33 cellular contexts compared by ENCODE assay signal in genomic region chr20:38624084-38624483, GRCh38. TPM values are rescaled to one million over a fixed set of nuclear protein-coding genes. Genes with fewer than 3 reads are reported as not detected.
"Had no signal": no experiment of that assay in that cellular context is flagged by ENCODE, and none has a peak within 500 bp of the region (broad histone marks: within the 10 kb centered on the region; RNA-seq: fewer than 3 reads in every experiment).

No MANE protein-coding gene starts in this region.

- H3K36me3 ChIP-seq: stomach, suprapubic skin, thoracic aorta, thyroid gland, tibial artery, tibial nerve, transverse colon, upper lobe of left lung, upper lobe of right lung, uterus, vagina had no signal

- H3K27me3 ChIP-seq: testis, thyroid gland, tibial nerve, transverse colon, upper lobe of left lung, upper lobe of right lung, uterus, vagina had no signal

- H3K4me1 Mint-ChIP-seq: stimulated activated effector memory CD8-positive, alpha-beta T cell treated with anti-CD3 and anti-CD28 coated beads, Interleukin-12 subunit alpha, Interleukin-12 subunit beta, amount 100 ng/mL, for 72 hours; stimulated activated memory B cell treated with anti-CD40 and anti-IgM and Interleukin-4, amounts not matched to agents 10 μg/mL and 1 μg/mL and 100 μg/mL, for 72 hours; stimulated activated naive B cell treated with anti-CD40 and anti-IgM and Interleukin-4, amounts not matched to agents 10 μg/mL and 1 μg/mL and 100 μg/mL, for 72 hours; stimulated activated naive CD8-positive, alpha-beta T cell treated with anti-CD3 and anti-CD28 coated beads, Interleukin-15, amount 100 ng/mL, for 72 hours had no signal

- H3K9me3 Mint-ChIP-seq: stimulated activated effector memory CD8-positive, alpha-beta T cell treated with anti-CD3 and anti-CD28 coated beads, Interleukin-12 subunit alpha, Interleukin-12 subunit beta, amount 100 ng/mL, for 72 hours; stimulated activated naive CD8-positive, alpha-beta T cell treated with anti-CD3 and anti-CD28 coated beads, Interleukin-15, amount 100 ng/mL, for 72 hours; stimulated activated naive CD8-positive, alpha-beta T cell treated with anti-CD3 and anti-CD28 coated beads, Interleukin-15, Interleukin-2, amounts not matched to agents 100 ng/mL and 50 ng/mL, for 24 hours; type B pancreatic cell had no signal

- ATAC-seq: stimulated activated effector memory CD8-positive, alpha-beta T cell treated with anti-CD3 and anti-CD28 coated beads, Interleukin-12 subunit alpha, Interleukin-12 subunit beta, amount 100 ng/mL, for 72 hours; stimulated activated memory B cell treated with anti-CD40 and anti-IgM and Interleukin-4, amounts not matched to agents 10 μg/mL and 1 μg/mL and 100 μg/mL, for 72 hours; stimulated activated naive B cell treated with anti-CD40 and anti-IgM and Interleukin-4, amounts not matched to agents 10 μg/mL and 1 μg/mL and 100 μg/mL, for 72 hours; stimulated activated naive CD8-positive, alpha-beta T cell treated with anti-CD3 and anti-CD28 coated beads, Interleukin-15, amount 100 ng/mL, for 72 hours; stimulated activated naive CD8-positive, alpha-beta T cell treated with anti-CD3 and anti-CD28 coated beads, Interleukin-15, Interleukin-2, amounts not matched to agents 100 U/mL and 50 U/mL, for 24 hours; upper lobe of right lung had no signal

- H3K27ac Mint-ChIP-seq: stimulated activated effector memory CD8-positive, alpha-beta T cell treated with anti-CD3 and anti-CD28 coated beads, Interleukin-12 subunit alpha, Interleukin-12 subunit beta, amount 100 ng/mL, for 72 hours; stimulated activated memory B cell treated with anti-CD40 and anti-IgM and Interleukin-4, amounts not matched to agents 10 μg/mL and 1 μg/mL and 100 μg/mL, for 72 hours; stimulated activated naive B cell treated with anti-CD40 and anti-IgM and Interleukin-4, amounts not matched to agents 10 μg/mL and 1 μg/mL and 100 μg/mL, for 72 hours; stimulated activated naive CD8-positive, alpha-beta T cell treated with anti-CD3 and anti-CD28 coated beads, Interleukin-15, amount 100 ng/mL, for 72 hours; stimulated activated naive CD8-positive, alpha-beta T cell treated with anti-CD3 and anti-CD28 coated beads, Interleukin-15, Interleukin-2, amounts not matched to agents 100 ng/mL and 50 ng/mL, for 24 hours; type B pancreatic cell had no signal

- H3K27ac ChIP-seq: stomach, suprapubic skin, testis, thoracic aorta, thyroid gland, tibial artery, tibial nerve, transverse colon, upper lobe of left lung, upper lobe of right lung, uterus, vagina had no signal

- H3K4me3 ChIP-seq: stomach, suprapubic skin, testis, thoracic aorta, thyroid gland, tibial artery, tibial nerve, transverse colon, upper lobe of left lung, upper lobe of right lung, uterus, vagina had no signal

- H3K4me1 ChIP-seq: stomach, suprapubic skin, testis, thyroid gland, tibial artery, tibial nerve, transverse colon, upper lobe of left lung, upper lobe of right lung, uterus, vagina had no signal

- H3K9me3 ChIP-seq: suprapubic skin, testis, thyroid gland, tibial artery, transverse colon, upper lobe of left lung, upper lobe of right lung, uterus, vagina had no signal

- H3K4me3 Mint-ChIP-seq: stimulated activated effector memory CD8-positive, alpha-beta T cell treated with anti-CD3 and anti-CD28 coated beads, Interleukin-12 subunit alpha, Interleukin-12 subunit beta, amount 100 ng/mL, for 72 hours; stimulated activated memory B cell treated with anti-CD40 and anti-IgM and Interleukin-4, amounts not matched to agents 10 μg/mL and 1 μg/mL and 100 μg/mL, for 72 hours; stimulated activated naive B cell treated with anti-CD40 and anti-IgM and Interleukin-4, amounts not matched to agents 10 μg/mL and 1 μg/mL and 100 μg/mL, for 72 hours; stimulated activated naive CD8-positive, alpha-beta T cell treated with anti-CD3 and anti-CD28 coated beads, Interleukin-15, amount 100 ng/mL, for 72 hours; stimulated activated naive CD8-positive, alpha-beta T cell treated with anti-CD3 and anti-CD28 coated beads, Interleukin-15, Interleukin-2, amounts not matched to agents 100 ng/mL and 50 ng/mL, for 24 hours; type B pancreatic cell had no signal

- DNase-seq: stimulated activated CD4-positive, alpha-beta T cell treated with anti-CD3 and anti-CD28 coated beads, Interleukin-2, amount 100 ng/mL, for 48 hours; stimulated activated CD4-positive, alpha-beta T cell treated with anti-CD3 and anti-CD28 coated beads, Interleukin-4, amount 100 ng/mL, for 1 hour; stimulated activated CD4-positive, alpha-beta T cell treated with anti-CD3 and anti-CD28 coated beads, Interleukin-4, amount 100 ng/mL, for 24 hours; stimulated activated CD4-positive, alpha-beta T cell treated with anti-CD3 and anti-CD28 coated beads, Interleukin-4, amount 100 ng/mL, for 4 hours; stimulated activated CD8-positive, alpha-beta memory T cell treated with anti-CD3 and anti-CD28 coated beads, Interleukin-4, amount 100 ng/mL, for 48 hours; stimulated activated naive B cell treated with anti-CD40 and anti-IgM and Interleukin-4, amounts not matched to agents 10 μg/mL and 1 μg/mL and 100 μg/mL, for 72 hours; stimulated activated naive CD4-positive, alpha-beta T cell; stimulated activated naive CD4-positive, alpha-beta T cell treated with Interleukin-2 at 50 U/mL for 16 hours; stimulated activated naive CD8-positive, alpha-beta T cell treated with anti-CD3 and anti-CD28 coated beads, Interleukin-15, amount 100 ng/mL, for 72 hours; stimulated activated naive CD8-positive, alpha-beta T cell treated with anti-CD3 and anti-CD28 coated beads, Interleukin-15, Interleukin-2, amounts not matched to agents 100 U/mL and 50 U/mL, for 24 hours; stomach; substantia nigra; testis; thyroid gland; tibial artery; transverse colon; trophoblast cell; upper lobe of left lung; upper lobe of right lung; uterus had no signal

- H3K36me3 Mint-ChIP-seq: stimulated activated effector memory CD8-positive, alpha-beta T cell treated with anti-CD3 and anti-CD28 coated beads, Interleukin-12 subunit alpha, Interleukin-12 subunit beta, amount 100 ng/mL, for 72 hours; stimulated activated memory B cell treated with anti-CD40 and anti-IgM and Interleukin-4, amounts not matched to agents 10 μg/mL and 1 μg/mL and 100 μg/mL, for 72 hours; stimulated activated naive B cell treated with anti-CD40 and anti-IgM and Interleukin-4, amounts not matched to agents 10 μg/mL and 1 μg/mL and 100 μg/mL, for 72 hours; type B pancreatic cell had no signal

RNA-seq across cellular contexts. Expression of gene ARHGAP40, which starts 22.5 kb away (rescaled TPM):
- total RNA-seq: subcutaneous adipose tissue, temporal lobe, thoracic aorta, tibial nerve, transverse colon had no signal

RNA-seq across cellular contexts. Expression of gene ADIG, which starts 43.1 kb away (rescaled TPM):
- total RNA-seq: stomach, subcutaneous adipose tissue, suprapubic skin, temporal lobe, thoracic aorta, tibial nerve, transverse colon, upper lobe of right lung, ureter, urinary bladder, uterus, vagina had no signal
- polyA plus RNA-seq: stomach, thymus, urinary bladder had no signal
